34 cellular contexts compared by ENCODE assay signal in genomic region chr13:87208636-87209035, GRCh38.
"Had no signal": no experiment of that assay in that cellular context is flagged by ENCODE, and none has a peak within 500 bp of the region (broad histone marks: within the 10 kb centered on the region; RNA-seq: fewer than 3 reads in every experiment).

No MANE protein-coding gene starts in this region.

- FAIRE-seq: K562 had no signal

- H3K27ac ChIP-seq: ascending aorta, cardiac muscle cell, PC-9, RWPE1, WERI-Rb-1 had no signal

- H3K4me3 ChIP-seq: ascending aorta, cardiac muscle cell, K562, PC-9 had no signal

- H2AFZ ChIP-seq: PC-9 had no signal

- H3K4me1 ChIP-seq: ascending aorta had no signal

- ATAC-seq: activated CD8-positive, alpha-beta memory T cell treated with anti-CD3 and anti-CD28 coated beads, Interleukin-2, amount 10 ng/mL, durations not matched to agents 7 days and 5 days; activated T-cell treated with anti-CD3 and anti-CD28 coated beads, Interleukin-2, amount 50 U/mL, for 72 hours; K562; Right ventricle myocardium inferior had no signal

- H3K27me3 ChIP-seq: ascending aorta, cardiac muscle cell had no signal

- DNase-seq: activated CD4-positive, alpha-beta memory T cell treated with anti-CD3 and anti-CD28 coated beads, Interleukin-2, amount 10 ng/mL, durations not matched to agents 7 days and 5 days; activated CD4-positive, alpha-beta T cell treated with anti-CD3 and anti-CD28 coated beads for 1 hour; activated CD4-positive, alpha-beta T cell treated with anti-CD3 and anti-CD28 coated beads for 48 hours; activated CD4-positive, CD25-positive, alpha-beta regulatory T cell; activated CD8-positive, alpha-beta memory T cell treated with anti-CD3 and anti-CD28 coated beads for 24 hours; activated CD8-positive, alpha-beta memory T cell treated with anti-CD3 and anti-CD28 coated beads, Interleukin-2, amount 10 ng/mL, durations not matched to agents 7 days and 5 days; activated CD8-positive, alpha-beta memory T cell treated with anti-CD3 and anti-CD28 coated beads, Interleukin-2, amount 50 U/mL, for 48 hours; activated gamma-delta T cell; activated naive CD4-positive, alpha-beta T cell treated with Interleukin-2 at 50 U/mL for 16 hours; activated naive CD8-positive, alpha-beta T cell treated with anti-CD3 and anti-CD28 coated beads, Interleukin-2, amount 10 ng/mL, durations not matched to agents 7 days and 5 days; activated T-cell treated with anti-CD3 and anti-CD28 coated beads, Interleukin-2, amount 50 U/mL, for 72 hours; amygdala; NCI-H1417; NCI-H146; NCI-H187; NCI-H2029 treated with DMSO at 0.1 percent for 48 hours; NCI-H2107; NCI-H226; NCI-H510A; NCI-H526; NCI-H774; NK-92 treated with Interleukin-12 subunit alpha and Interleukin-12 subunit beta, amount 100 ng/mL, for 24 hours; PC-9; SIG-M5; SW 1271; T-helper 1 cell; T-helper 2 cell; T-helper 9 cell; WERI-Rb-1 had no signal

- H3K36me3 ChIP-seq: ascending aorta, cardiac muscle cell, WERI-Rb-1 had no signal

- H3K9me3 ChIP-seq: ascending aorta had no signal

- H3K4me2 ChIP-seq: PC-9 had no signal
